In the genomic region with DNA sequence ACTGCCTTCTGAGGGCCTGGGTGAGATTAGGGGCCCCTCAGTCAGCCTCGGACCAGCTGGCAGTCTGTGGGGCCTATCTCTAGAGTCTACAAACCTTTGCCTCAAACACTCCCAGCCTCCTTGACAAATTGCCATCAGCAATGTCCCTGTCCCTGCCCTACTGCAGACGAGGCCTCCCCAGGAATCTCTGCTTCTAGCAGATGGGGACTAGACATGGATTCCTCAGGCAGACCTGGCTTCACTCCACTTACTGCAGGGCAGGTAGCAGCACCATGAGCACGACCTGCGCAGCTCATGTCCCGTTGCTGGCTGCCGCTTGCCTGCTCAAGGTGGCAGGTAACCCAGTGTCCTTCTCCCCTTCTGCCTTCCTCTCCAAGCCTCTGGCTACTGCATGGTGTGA, we compare ENCODE assay signal across 20 cellular contexts. TPM values are rescaled to one million over a fixed set of nuclear protein-coding genes. Genes with fewer than 3 reads are reported as not detected.
DNase-seq lines count a peak whose midpoint lies in the region; ATAC-seq, FAIRE-seq and TF ChIP-seq lines count a peak whose summit lies in the region.
"Had no signal": no experiment of that assay in that cellular context is flagged by ENCODE, and none has a peak within 500 bp of the region (broad histone marks: within the 10 kb centered on the region; RNA-seq: fewer than 3 reads in every experiment).

No MANE protein-coding gene starts in this region.

- CTCF ChIA-PET in CD4-positive, alpha-beta memory T cell (lab: Charles Lee; ENCODE audit: partially characterized antibody): interaction anchor here (1.0 to 2.0 kb wide), 3 partner anchors 25 to 156 kb away, joined by 4 to 6 read pairs (median 5); no protein-coding TSS in a partner anchor
- CTCF ChIA-PET in PC-3 (lab: Charles Lee): no interaction called here

- H3K36me3 ChIP-seq in CD4-positive, alpha-beta memory T cell (ENCODE audit: insufficient read depth, low read length): peaks cover 58% of the 10 kb centered on the region
- peaks cover 91% of the 10 kb centered on the region for H3K36me3 ChIP-seq in PC-3 (ENCODE audit: low read depth, low read length)
- H3K36me3 ChIP-seq: uterus had no signal

- no peak overlapping the region for H3K4me3 ChIP-seq in CD4-positive, alpha-beta memory T cell (ENCODE audit: low read length in 2 of 2)
- H3K4me3 ChIP-seq in PC-3 (ENCODE audit: low read length): no peak overlapping the region
- H3K4me3 ChIP-seq: dorsolateral prefrontal cortex, mucosa of descending colon, uterus had no signal

- POLR2A ChIA-PET in CD4-positive, alpha-beta memory T cell (lab: Charles Lee; ENCODE audit: partially characterized antibody): interaction anchor here (3.1 kb wide), 1 partner anchor 25 kb away, joined by 11 read pairs; no protein-coding TSS in a partner anchor
- POLR2A ChIA-PET in PC-3 (lab: Charles Lee; ENCODE audit: unreplicated experiment): no interaction called here

- no TSS peak for BruUV-seq in PC-3 (replicated peaks; lab: Mats Ljungman, UMichigan)

- H3F3A ChIP-seq in PC-3 (ENCODE audit: low read length, unreplicated experiment): peaks cover 15% of the 10 kb centered on the region

- no peak for DNase-seq in CD4-positive, alpha-beta memory T cell
- DNase-seq in PC-3 (no peak), progenitor cell of endocrine pancreas (ENCODE audit: low spot score, unreplicated experiment) (no peak), GM20000 (ENCODE audit: low spot score) (no peak), GM12892 (ENCODE audit: insufficient read length) (no peak), dermis blood vessel endothelial cell (no peak)
- DNase-seq in effector memory CD8-positive, alpha-beta T cell: no peak
- DNase-seq: activated T-cell treated with anti-CD3 and anti-CD28 coated beads, Interleukin-2, amount 50 U/mL, for 48 hours; foreskin melanocyte; GOT3; hippocampal formation; left ventricle myocardium superior; mucosa of descending colon; NCI-H1092 treated with DMSO at 0.1 percent for 48 hours; NCI-H2081; OCI-M1; SHP77; uterus had no signal

- H3K36me3 Mint-ChIP-seq in CD4-positive, alpha-beta memory T cell: peaks cover 46 to 81% of the 10 kb centered on the region in 2 donors
- H3K36me3 Mint-ChIP-seq in effector memory CD8-positive, alpha-beta T cell (ENCODE audit: insufficient read depth): peaks cover 62% of the 10 kb centered on the region
- peaks cover 2% of the 10 kb centered on the region for H3K36me3 Mint-ChIP-seq in progenitor cell of endocrine pancreas (ENCODE audit: insufficient read depth)

- H3K9me3 ChIP-seq in CD4-positive, alpha-beta memory T cell (ENCODE audit: control insufficient read depth in 1 of 2, low read length in 2 of 2): no peaks in the 10 kb centered on the region
- H3K9me3 ChIP-seq in PC-3 (ENCODE audit: low read length): no peaks in the 10 kb centered on the region
- H3K9me3 ChIP-seq: mucosa of descending colon, uterus had no signal

- no peaks in the 10 kb centered on the region for H3K9me2 ChIP-seq in PC-3 (replicated peaks; ENCODE audit: low read length)

- TF ChIP-seq CTCF in PC-3 (conservative IDR thresholded peaks at IDR 0.05; ENCODE audit: low read depth, low read length) (no peak), progenitor cell of endocrine pancreas (IDR thresholded peaks at IDR 0.05; ENCODE audit: unreplicated experiment) (no peak), GM20000 (IDR thresholded peaks at IDR 0.05; ENCODE audit: extremely low read depth, missing control alignments) (no peak)

- H2AFZ ChIP-seq in PC-3 (ENCODE audit: low read length): no peak overlapping the region

- no peak overlapping the region for H3K4me3 Mint-ChIP-seq in CD4-positive, alpha-beta memory T cell
- peak overlapping the region in 1 of 2 donors; percentile 19 for H3K4me3 Mint-ChIP-seq in effector memory CD8-positive, alpha-beta T cell
- no peak overlapping the region for H3K4me3 Mint-ChIP-seq in progenitor cell of endocrine pancreas (ENCODE audit: low read depth)

- no peak overlapping the region for H3K9ac ChIP-seq in PC-3 (ENCODE audit: low read length)

- peaks cover 44% of the 10 kb centered on the region for H3K4me1 ChIP-seq in CD4-positive, alpha-beta memory T cell (ENCODE audit: insufficient read depth, low read length)
- peaks cover 50% of the 10 kb centered on the region for H3K4me1 ChIP-seq in PC-3 (ENCODE audit: insufficient read depth, low read length)
- H3K4me1 ChIP-seq: uterus had no signal

- H3K27me3 ChIP-seq in CD4-positive, alpha-beta memory T cell (ENCODE audit: insufficient read depth, low read length): no peaks in the 10 kb centered on the region
- no peaks in the 10 kb centered on the region for H3K27me3 ChIP-seq in PC-3 (ENCODE audit: low read length)
- H3K27me3 ChIP-seq: dorsolateral prefrontal cortex, uterus had no signal

- peaks cover 34 to 49% (median 39%) of the 10 kb centered on the region in 4 donors for H3K4me1 Mint-ChIP-seq in CD4-positive, alpha-beta memory T cell
- H3K4me1 Mint-ChIP-seq in effector memory CD8-positive, alpha-beta T cell (ENCODE audit: low read depth in 2 of 2): peaks cover 0 to 25% of the 10 kb centered on the region in 2 donors
- H3K4me1 Mint-ChIP-seq in progenitor cell of endocrine pancreas (ENCODE audit: low read depth): no peaks in the 10 kb centered on the region

- no peak overlapping the region for H3K4me2 ChIP-seq in PC-3 (ENCODE audit: low read length)

- ATAC-seq in PC-3: no peak
- no peak for ATAC-seq in effector memory CD8-positive, alpha-beta T cell (replicated peaks)
- ATAC-seq: left ventricle myocardium superior, mucosa of descending colon had no signal

- no peaks in the 10 kb centered on the region for H3K27me3 Mint-ChIP-seq in CD4-positive, alpha-beta memory T cell
- no peaks in the 10 kb centered on the region for H3K27me3 Mint-ChIP-seq in effector memory CD8-positive, alpha-beta T cell
- H3K27me3 Mint-ChIP-seq in progenitor cell of endocrine pancreas: no peaks in the 10 kb centered on the region

- H3K9me3 Mint-ChIP-seq in CD4-positive, alpha-beta memory T cell: no peaks in the 10 kb centered on the region
- no peaks in the 10 kb centered on the region for H3K9me3 Mint-ChIP-seq in effector memory CD8-positive, alpha-beta T cell
- no peaks in the 10 kb centered on the region for H3K9me3 Mint-ChIP-seq in progenitor cell of endocrine pancreas (ENCODE audit: low read depth)

- no peaks in the 10 kb centered on the region for H4K20me1 ChIP-seq in PC-3 (ENCODE audit: low read length)

- no peak for FAIRE-seq in GM12892 (lab: Jason Lieb, UNC)
- FAIRE-seq: TTC549 had no signal

- H3K79me2 ChIP-seq in PC-3 (ENCODE audit: low read length): peaks cover 58% of the 10 kb centered on the region

- intact Hi-C loops in CD4-positive, alpha-beta memory T cell (cut with micrococcal nuclease): no loop called here
- intact Hi-C loops in PC-3 (cut with micrococcal nuclease): loop anchor here (10.0 kb wide), 1 partner anchor 152 kb away; no protein-coding TSS in a partner anchor

- TF ChIP-seq POLR2A in GM12892 (IDR thresholded peaks at IDR 0.05; ENCODE audit: low read depth, low read length): no peak

- H3K27ac ChIP-seq in CD4-positive, alpha-beta memory T cell (ENCODE audit: low read depth, low read length): no peak overlapping the region
- peak overlapping the region; percentile 97 for H3K27ac ChIP-seq in PC-3 (ENCODE audit: low read length)
- H3K27ac ChIP-seq: uterus had no signal

- peak overlapping the region in 6 of 7 donors; percentile 29 to 74 (median 56) for H3K27ac Mint-ChIP-seq in CD4-positive, alpha-beta memory T cell
- H3K27ac Mint-ChIP-seq in effector memory CD8-positive, alpha-beta T cell: peak overlapping the region; percentile 16 to 59
- peak overlapping the region; percentile 82 for H3K27ac Mint-ChIP-seq in progenitor cell of endocrine pancreas

RNA-seq across cellular contexts. Expression of a gene that starts 49.1 kb away (rescaled TPM):
- total RNA-seq in CD4-positive, alpha-beta memory T cell: 10 to 100 TPM; 12.8 to 13.9 TPM
- 10 to 100 TPM; 18.4 to 26.6 TPM for polyA plus RNA-seq in CD4-positive, alpha-beta memory T cell
- total RNA-seq in PC-3 (2014; rRNA removed): 11.6 and 18.0 TPM in 2 replicates
- total RNA-seq in progenitor cell of endocrine pancreas: 1.00 and 1.2 TPM in 2 replicates
- polyA plus RNA-seq in GM12892 (2012; ENCODE audit: missing spikeins): 10.2 TPM
- 1.4 and 2.0 TPM in 2 replicates for total RNA-seq in dermis blood vessel endothelial cell
